Comparison of ENCODE assay signal across 16 cellular contexts in the genomic region with DNA sequence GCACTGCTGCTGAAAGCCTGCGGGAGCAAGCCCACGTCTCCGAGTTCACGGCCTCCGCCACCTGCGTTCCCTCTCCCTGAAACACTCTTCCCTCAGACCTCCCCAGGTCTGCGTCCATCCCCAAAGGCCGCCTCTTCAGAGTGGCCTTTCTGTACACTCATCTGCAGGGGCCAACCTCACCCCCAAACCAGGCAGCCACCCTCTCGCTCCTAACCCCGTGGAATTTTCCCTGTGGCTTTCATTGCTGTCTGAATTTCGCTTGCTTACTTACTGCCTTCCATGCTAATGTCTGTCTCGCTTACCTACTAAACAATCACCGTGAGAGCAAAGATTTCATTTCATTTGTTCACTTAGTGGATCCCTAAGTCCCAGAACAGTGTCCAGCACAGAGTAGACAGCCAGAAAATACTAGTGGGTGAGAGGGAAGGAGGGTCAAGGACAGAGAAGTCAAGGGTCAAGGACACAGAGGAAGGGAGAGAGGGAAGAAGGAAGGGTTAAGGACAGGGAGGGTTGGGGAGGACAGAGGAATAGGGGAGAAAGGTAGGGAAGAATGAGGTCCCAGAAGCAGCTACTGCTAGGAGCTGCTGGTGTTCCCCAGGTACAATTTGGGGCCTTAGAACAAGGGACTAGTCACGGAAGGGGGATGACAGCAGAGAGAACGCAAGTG.
A peak's percentile ranks its signal among the peaks of the same experiment; 100 is the strongest.
DNase-seq lines count a peak whose midpoint lies in the region; ATAC-seq lines count a peak whose summit lies in the region.
"Had no signal": no experiment of that assay in that cellular context is flagged by ENCODE, and none has a peak within 500 bp of the region (broad histone marks: within the 10 kb centered on the region; RNA-seq: fewer than 3 reads in every experiment).

No MANE protein-coding gene starts in this region.

- peaks cover 2 to 26% of the 10 kb centered on the region in 2 donors for H3K36me3 Mint-ChIP-seq in activated T-cell treated with anti-CD3 and anti-CD28 coated beads, Interleukin-2, amount 50 U/mL, for 72 hours (ENCODE audit: insufficient read depth in 2 of 2)
- H3K36me3 Mint-ChIP-seq in activated CD8-positive, alpha-beta T cell treated with anti-CD3 and anti-CD28 coated beads, Interleukin-2, amount 10 ng/mL, durations not matched to agents 7 days and 5 days (ENCODE audit: low read depth), result peaks cover 75% of the 10 kb centered on the region
- H3K36me3 Mint-ChIP-seq in stimulated activated naive B cell treated with anti-CD40 and anti-IgM and Interleukin-4, amounts not matched to agents 10 μg/mL and 1 μg/mL and 100 μg/mL, for 72 hours, result peaks cover 54 to 79% of the 10 kb centered on the region in 2 donors

- H3K79me2 ChIP-seq in mesendoderm (ENCODE audit: control insufficient read depth, insufficient read depth, low read length), result no peaks in the 10 kb centered on the region

- peak overlapping the region; percentile 10 for H3K27ac Mint-ChIP-seq in activated T-cell treated with anti-CD3 and anti-CD28 coated beads, Interleukin-2, amount 50 U/mL, for 72 hours
- H3K27ac Mint-ChIP-seq in activated CD8-positive, alpha-beta T cell treated with anti-CD3 and anti-CD28 coated beads, Interleukin-2, amount 10 ng/mL, durations not matched to agents 7 days and 5 days, result peak overlapping the region; percentile 82
- peak overlapping the region; percentile 44 for H3K27ac Mint-ChIP-seq in stimulated activated naive B cell treated with anti-CD40 and anti-IgM and Interleukin-4, amounts not matched to agents 10 μg/mL and 1 μg/mL and 100 μg/mL, for 72 hours

- H3K56ac ChIP-seq in mesendoderm (ENCODE audit: low read length), result peak overlapping the region; percentile 49

- POLR2A ChIA-PET in activated CD8-positive, alpha-beta T cell treated with anti-CD3 and anti-CD28 coated beads, Interleukin-2, amount 10 ng/mL, durations not matched to agents 7 days and 5 days (lab: Charles Lee), result no interaction called here

- peak overlapping the region in 1 of 2 donors; percentile 1 for H3K4me3 Mint-ChIP-seq in activated T-cell treated with anti-CD3 and anti-CD28 coated beads, Interleukin-2, amount 50 U/mL, for 72 hours
- H3K4me3 Mint-ChIP-seq in activated CD8-positive, alpha-beta T cell treated with anti-CD3 and anti-CD28 coated beads, Interleukin-2, amount 10 ng/mL, durations not matched to agents 7 days and 5 days, result no peak overlapping the region
- H3K4me3 Mint-ChIP-seq in stimulated activated naive B cell treated with anti-CD40 and anti-IgM and Interleukin-4, amounts not matched to agents 10 μg/mL and 1 μg/mL and 100 μg/mL, for 72 hours, result no peak overlapping the region

- no peaks in the 10 kb centered on the region for H3K27me3 ChIP-seq in mesendoderm (ENCODE audit: insufficient read depth, low read length, poor library complexity)
- H3K27me3 ChIP-seq: spleen had no signal

- no peaks in the 10 kb centered on the region for H3K36me3 ChIP-seq in mesendoderm (ENCODE audit: control insufficient read depth, insufficient read depth, low read length)

- H4K5ac ChIP-seq in mesendoderm (ENCODE audit: low read length), result no peak overlapping the region

- ATAC-seq in activated T-cell treated with anti-CD3 and anti-CD28 coated beads, Interleukin-2, amount 50 U/mL, for 72 hours (replicated peaks in 1 of 2), result no peak
- ATAC-seq in activated CD8-positive, alpha-beta T cell treated with anti-CD3 and anti-CD28 coated beads, Interleukin-2, amount 10 ng/mL, durations not matched to agents 7 days and 5 days, result no peak
- ATAC-seq in stimulated activated naive B cell treated with anti-CD40 and anti-IgM and Interleukin-4, amounts not matched to agents 10 μg/mL and 1 μg/mL and 100 μg/mL, for 72 hours (replicated peaks), result no peak
- ATAC-seq in GM18867 (IDR thresholded peaks at IDR 0.05; ENCODE audit: unreplicated experiment), result no peak
- ATAC-seq: left colon had no signal

- peaks cover 89% of the 10 kb centered on the region for H3K4me1 Mint-ChIP-seq in activated T-cell treated with anti-CD3 and anti-CD28 coated beads, Interleukin-2, amount 50 U/mL, for 72 hours (ENCODE audit: low read depth)
- peaks cover 81% of the 10 kb centered on the region for H3K4me1 Mint-ChIP-seq in activated CD8-positive, alpha-beta T cell treated with anti-CD3 and anti-CD28 coated beads, Interleukin-2, amount 10 ng/mL, durations not matched to agents 7 days and 5 days (ENCODE audit: low read depth)
- H3K4me1 Mint-ChIP-seq in stimulated activated naive B cell treated with anti-CD40 and anti-IgM and Interleukin-4, amounts not matched to agents 10 μg/mL and 1 μg/mL and 100 μg/mL, for 72 hours, result peaks cover 45 to 67% of the 10 kb centered on the region in 2 donors

- no peak overlapping the region for H3K4ac ChIP-seq in mesendoderm (ENCODE audit: low read depth, low read length)

- WGBS in mesendoderm (ENCODE audit: extremely low coverage, insufficient coverage, low lambda C conversion rate), result no CpG with 5 or more reads among the region's 15 CpGs

- H3K4me2 ChIP-seq in mesendoderm (ENCODE audit: low read length), result no peak overlapping the region
- H3K4me2 ChIP-seq: PC-9 had no signal

- DNase-seq in activated T-cell treated with anti-CD3 and anti-CD28 coated beads, Interleukin-2, amount 50 U/mL, for 72 hours, result no peak
- no peak for DNase-seq in activated T-cell treated with anti-CD3 and anti-CD28 coated beads for 4 hours
- DNase-seq in activated CD8-positive, alpha-beta T cell treated with anti-CD3 and anti-CD28 coated beads, Interleukin-2, amount 10 ng/mL, durations not matched to agents 7 days and 5 days, result no peak
- no peak for DNase-seq in mesendoderm
- DNase-seq in stimulated activated naive B cell treated with anti-CD40 and anti-IgM and Interleukin-4, amounts not matched to agents 10 μg/mL and 1 μg/mL and 100 μg/mL, for 72 hours, result no peak
- no peak for DNase-seq in NCI-H1092 treated with DMSO at 0.1 percent for 48 hours (lab: John Stamatoyannopoulos, UW)
- DNase-seq in pons (ENCODE audit: low spot score), result no peak
- DNase-seq: activated gamma-delta T cell treated with Interleukin-2 at 50 U/mL for 16 hours, cerebellar nuclear complex, left colon, NCI-H1436 treated with DMSO at 0.1 percent for 48 hours, NCI-H510A, PC-9 had no signal

- H3K4me1 ChIP-seq in mesendoderm (ENCODE audit: control insufficient read depth, low read depth, low read length), result peaks cover 6% of the 10 kb centered on the region

- no peaks in the 10 kb centered on the region for H3K9me3 Mint-ChIP-seq in activated T-cell treated with anti-CD3 and anti-CD28 coated beads, Interleukin-2, amount 50 U/mL, for 72 hours
- no peaks in the 10 kb centered on the region for H3K9me3 Mint-ChIP-seq in activated CD8-positive, alpha-beta T cell treated with anti-CD3 and anti-CD28 coated beads, Interleukin-2, amount 10 ng/mL, durations not matched to agents 7 days and 5 days (ENCODE audit: insufficient read depth)
- no peaks in the 10 kb centered on the region for H3K9me3 Mint-ChIP-seq in stimulated activated naive B cell treated with anti-CD40 and anti-IgM and Interleukin-4, amounts not matched to agents 10 μg/mL and 1 μg/mL and 100 μg/mL, for 72 hours

- no peaks in the 10 kb centered on the region for H3K27me3 Mint-ChIP-seq in activated T-cell treated with anti-CD3 and anti-CD28 coated beads, Interleukin-2, amount 50 U/mL, for 72 hours (ENCODE audit: low read depth)
- H3K27me3 Mint-ChIP-seq in activated CD8-positive, alpha-beta T cell treated with anti-CD3 and anti-CD28 coated beads, Interleukin-2, amount 10 ng/mL, durations not matched to agents 7 days and 5 days (ENCODE audit: low read depth), result no peaks in the 10 kb centered on the region
- H3K27me3 Mint-ChIP-seq in stimulated activated naive B cell treated with anti-CD40 and anti-IgM and Interleukin-4, amounts not matched to agents 10 μg/mL and 1 μg/mL and 100 μg/mL, for 72 hours, result no peaks in the 10 kb centered on the region

- no peak overlapping the region for H2BK120ac ChIP-seq in mesendoderm (ENCODE audit: low read depth, low read length)

- no peak overlapping the region for H2AK5ac ChIP-seq in mesendoderm (ENCODE audit: low read length)

- no peak overlapping the region for H3K27ac ChIP-seq in mesendoderm (ENCODE audit: low read depth, low read length)
- H3K27ac ChIP-seq: epithelial cell of prostate, PC-9 had no signal

- H3K23ac ChIP-seq in mesendoderm (ENCODE audit: low read length), result peak overlapping the region; percentile 15

- H2BK5ac ChIP-seq in mesendoderm (ENCODE audit: low read length), result no peak overlapping the region

- no peak overlapping the region for H4K8ac ChIP-seq in mesendoderm (ENCODE audit: low read depth, low read length)

- CTCF ChIA-PET in activated CD8-positive, alpha-beta T cell treated with anti-CD3 and anti-CD28 coated beads, Interleukin-2, amount 10 ng/mL, durations not matched to agents 7 days and 5 days (lab: Charles Lee), result no interaction called here

- no peak overlapping the region for H2BK15ac ChIP-seq in mesendoderm (replicated peaks; ENCODE audit: low read depth)

- H3K9ac ChIP-seq in mesendoderm (ENCODE audit: low read length), result no peak overlapping the region

- H3K18ac ChIP-seq in mesendoderm (ENCODE audit: low read length), result no peak overlapping the region

- H3K4me3 ChIP-seq in mesendoderm (ENCODE audit: low read length), result no peak overlapping the region
- H3K4me3 ChIP-seq: PC-9, spleen had no signal

- no peaks in the 10 kb centered on the region for H3K79me1 ChIP-seq in mesendoderm (ENCODE audit: low read length)

Comparison
In these comparisons a context has a peak if more than half of its experiments do, and no peak if none do; other contexts are left out.
1. H3K27ac Mint-ChIP-seq: peak in every context shown above with its lines; median percentile 82 in activated CD8-positive, alpha-beta T cell treated with anti-CD3 and anti-CD28 coated beads, Interleukin-2, amount 10 ng/mL, durations not matched to agents 7 days and 5 days; 44 in stimulated activated naive B cell treated with anti-CD40 and anti-IgM and Interleukin-4, amounts not matched to agents 10 μg/mL and 1 μg/mL and 100 μg/mL, for 72 hours; 10 in activated T-cell treated with anti-CD3 and anti-CD28 coated beads, Interleukin-2, amount 50 U/mL, for 72 hours.